In genomic region chr19:48364564-48365363, GRCh38 we compare ENCODE assay signal across 1 cellular context.
TF ChIP-seq lines count a peak whose summit lies in the region.

No MANE protein-coding gene starts in this region.

TF ChIP-seq in K562, 482 proteins besides CTCF, POLR2A, EP300 and RAD21 (continued from another document):
- TF ChIP-seq PHF21A (IDR thresholded peaks at IDR 0.05; ENCODE audit: borderline replicate concordance, low read depth): 0 out of 2 replicates have a peak, but pooled peaks have one; percentile 55
- TF ChIP-seq TARDBP (IDR thresholded peaks at IDR 0.05): 0 out of 2 replicates have a peak, but pooled peaks have one; percentile 20
- 0 out of 2 replicates have a peak, but pooled peaks have one; percentile 78 for TF ChIP-seq ELF1 (tag; IDR thresholded peaks at IDR 0.05)
- TF ChIP-seq HDGF (IDR thresholded peaks at IDR 0.05): peak; percentile 57; the same call in 1 of the 2 replicates
